ENCODE assay signal across 21 cellular contexts in the genomic region with DNA sequence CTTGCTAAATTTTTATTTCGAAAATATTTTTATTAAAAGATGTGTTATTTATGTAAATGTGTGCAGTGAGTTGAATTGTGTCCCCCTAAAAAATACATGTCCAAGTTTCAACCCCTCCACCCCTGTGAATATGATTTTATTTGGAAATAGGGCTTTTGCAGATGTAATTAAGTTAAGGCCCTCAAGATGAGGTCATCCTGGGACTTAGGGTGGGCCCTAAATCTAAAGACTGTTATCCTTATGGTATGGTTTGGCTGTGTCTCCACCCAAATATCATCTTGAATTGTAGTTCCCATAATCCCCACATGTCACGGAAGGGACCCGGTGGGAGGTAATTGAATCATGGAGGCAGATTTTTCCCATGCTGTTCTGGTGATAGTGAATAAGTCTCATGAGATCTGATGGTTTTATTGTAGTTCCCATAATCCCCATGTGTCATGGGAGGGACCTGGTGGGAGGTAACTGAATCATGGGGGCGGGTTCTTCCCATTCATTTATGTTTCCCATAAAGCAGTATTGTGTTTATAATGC. TPM values are rescaled to one million over a fixed set of nuclear protein-coding genes. Genes with fewer than 3 reads are reported as not detected.
DNase-seq lines count a peak whose midpoint lies in the region; ATAC-seq, FAIRE-seq and TF ChIP-seq lines count a peak whose summit lies in the region.
"Had no signal": no experiment of that assay in that cellular context is flagged by ENCODE, and none has a peak within 500 bp of the region (broad histone marks: within the 10 kb centered on the region; RNA-seq: fewer than 3 reads in every experiment).

No MANE protein-coding gene starts in this region.

- H3K27ac ChIP-seq in A549 (no peak overlapping the region), OCI-LY7 (ENCODE audit: low read depth, low read length, poor library complexity, severe bottlenecking) (no peak overlapping the region)
- peak overlapping the region; percentile 57 for H3K27ac ChIP-seq in CD4-positive, alpha-beta memory T cell (ENCODE audit: low read depth, low read length)
- H3K27ac ChIP-seq: parathyroid adenoma had no signal

- TF ChIP-seq EP300 in A549 (IDR thresholded peaks at IDR 0.05): no peak

- no peaks in the 10 kb centered on the region for H3K27me3 ChIP-seq in CD4-positive, alpha-beta memory T cell (ENCODE audit: insufficient read depth, low read length)
- H3K27me3 ChIP-seq: breast epithelium, dorsolateral prefrontal cortex, heart left ventricle had no signal

- ATAC-seq in A549 (no peak), HG03457 (IDR thresholded peaks at IDR 0.05; ENCODE audit: unreplicated experiment) (no peak)
- ATAC-seq: heart left ventricle, Panc1 had no signal

- no peaks in the 10 kb centered on the region for H3K9me2 ChIP-seq in OCI-LY7 (ENCODE audit: insufficient read depth, low read length)

- peaks cover 0 to 2% of the 10 kb centered on the region in 2 donors for H3K27me3 Mint-ChIP-seq in CD4-positive, alpha-beta memory T cell
- H3K27me3 Mint-ChIP-seq in immature natural killer cell (ENCODE audit: low read depth in 3 of 3): peaks cover 5 to 9% (median 8%) of the 10 kb centered on the region in 3 donors

- H2AFZ ChIP-seq in OCI-LY7 (ENCODE audit: low read length): peak overlapping the region; percentile 93

- H3K9me3 ChIP-seq in A549 (no peaks in the 10 kb centered on the region), OCI-LY7 (ENCODE audit: low read length) (no peaks in the 10 kb centered on the region)
- H3K9me3 ChIP-seq in CD4-positive, alpha-beta memory T cell (ENCODE audit: control insufficient read depth in 1 of 2, low read length in 2 of 2): no peaks in the 10 kb centered on the region
- H3K9me3 ChIP-seq: breast epithelium, heart left ventricle had no signal

- DNase-seq in A549 (ENCODE audit: low read depth in 1 of 2, low spot score in 1 of 2): peak in 1 of 2 experiments; percentile 6
- no peak for DNase-seq in CD4-positive, alpha-beta memory T cell
- DNase-seq in OCI-LY7 (ENCODE audit: low spot score): no peak
- DNase-seq in immature natural killer cell: no peak
- no peak for DNase-seq in NCI-H526 (lab: John Stamatoyannopoulos, UW)
- no peak for DNase-seq in effector CD4-positive, alpha-beta T cell
- no peak for DNase-seq in putamen (ENCODE audit: low spot score)
- DNase-seq: activated naive CD4-positive, alpha-beta T cell treated with anti-CD3 and anti-CD28 coated beads, Interleukin-2, amount 50 U/mL, for 16 hours; dorsolateral prefrontal cortex; heart left ventricle; kidney; NCI-H2029 treated with DMSO at 0.1 percent for 48 hours; NCI-H510A treated with DMSO at 0.1 percent for 48 hours; small intestine; stimulated activated naive CD4-positive, alpha-beta T cell treated with Interleukin-2 at 50 U/mL for 16 hours had no signal

- 81% methylated on average over 4 of the region's 4 CpGs for WGBS in A549 (ENCODE audit: missing lambda C conversion rate)

- no peak for FAIRE-seq in A549 (lab: Jason Lieb, UNC)
- FAIRE-seq: H1, kidney, small intestine had no signal

- intact Hi-C loops in CD4-positive, alpha-beta memory T cell (cut with micrococcal nuclease): no loop called here
- intact Hi-C loops in OCI-LY7 (cut with micrococcal nuclease; ENCODE audit: unreplicated experiment): loop anchor here (2.0 to 10.0 kb wide), 2 partner anchors 213 to 1277 kb away; partner anchors contain the start of genes AP3S1 and ATG12

- POLR2A ChIA-PET in A549 (lab: Yijun Ruan, JAX): no interaction called here
- POLR2A ChIA-PET in CD4-positive, alpha-beta memory T cell (lab: Charles Lee; ENCODE audit: partially characterized antibody): interaction anchor here (1.7 to 7.2 kb wide), 3 partner anchors 83 to 458 kb away, joined by 7 to 59 read pairs (median 35); partner anchors contain the start of genes AP3S1, ATG12, COMMD10 and FEM1C
- POLR2A ChIA-PET in OCI-LY7 (lab: Charles Lee): interaction anchor here (1.1 kb wide), 1 partner anchor 29 kb away, joined by 3 read pairs; no protein-coding TSS in a partner anchor

- H3K27ac Mint-ChIP-seq in CD4-positive, alpha-beta memory T cell: peak overlapping the region; percentile 7 to 78 (median 60)
- H3K27ac Mint-ChIP-seq in immature natural killer cell: peak overlapping the region in 4 of 6 donors; percentile 26 to 62 (median 42)
- H3K27ac Mint-ChIP-seq: mesothelial cell of epicardium had no signal

- TF ChIP-seq RAD21 in A549 (conservative IDR thresholded peaks at IDR 0.05 in 1 of 2, IDR thresholded peaks at IDR 0.05 in 1 of 2): no peak

- no peaks in the 10 kb centered on the region for H3K36me3 ChIP-seq in CD4-positive, alpha-beta memory T cell (ENCODE audit: insufficient read depth, low read length)
- peaks cover 17% of the 10 kb centered on the region for H3K36me3 ChIP-seq in OCI-LY7 (ENCODE audit: insufficient read depth, low read length)
- H3K36me3 ChIP-seq: breast epithelium had no signal

- H3K4me3 ChIP-seq in A549 (no peak overlapping the region), OCI-LY7 (ENCODE audit: low read depth, low read length, poor library complexity, severe bottlenecking) (peak overlapping the region; percentile 94)
- H3K4me3 ChIP-seq in CD4-positive, alpha-beta memory T cell (ENCODE audit: low read length in 2 of 2): no peak overlapping the region

- TF ChIP-seq POLR2A in A549 (IDR thresholded peaks at IDR 0.05; ENCODE audit: low read length): no peak

- H3K4me1 Mint-ChIP-seq in CD4-positive, alpha-beta memory T cell: peaks cover 7 to 14% (median 10%) of the 10 kb centered on the region in 4 donors
- H3K4me1 Mint-ChIP-seq in immature natural killer cell: peaks cover 13 to 15% of the 10 kb centered on the region in 2 donors

- H3K36me3 Mint-ChIP-seq in CD4-positive, alpha-beta memory T cell: peaks cover 0 to 14% of the 10 kb centered on the region in 2 donors
- H3K36me3 Mint-ChIP-seq in immature natural killer cell: no peaks in the 10 kb centered on the region
- H3K36me3 Mint-ChIP-seq: mesothelial cell of epicardium had no signal

- TF ChIP-seq CTCF in A549 (IDR thresholded peaks at IDR 0.05) (no peak), OCI-LY7 (conservative IDR thresholded peaks at IDR 0.05; ENCODE audit: low read length) (no peak)

- H3K4me2 ChIP-seq in A549 (peak overlapping the region; percentile 82; the same call in 2 of the 3 replicates), OCI-LY7 (ENCODE audit: low read length) (peak overlapping the region; percentile 99)

- CTCF ChIA-PET in A549 (lab: Yijun Ruan, JAX): interaction anchor here (1.2 to 4.0 kb wide), 2 partner anchors 204 to 441 kb away, joined by 3 to 15 read pairs; no protein-coding TSS in a partner anchor
- CTCF ChIA-PET in CD4-positive, alpha-beta memory T cell (lab: Charles Lee; ENCODE audit: partially characterized antibody): interaction anchor here (2.0 to 3.0 kb wide), 2 partner anchors 441 to 458 kb away, joined by 6 to 13 read pairs; partner anchors contain the start of gene COMMD10
- CTCF ChIA-PET in OCI-LY7 (lab: Charles Lee; ENCODE audit: unreplicated experiment): interaction anchor here (0.5 kb wide), 1 partner anchor 85 kb away, joined by 3 read pairs; no protein-coding TSS in a partner anchor

- H3K4me1 ChIP-seq in A549 (peaks cover 25% of the 10 kb centered on the region; the same call in 2 of the 3 replicates), OCI-LY7 (ENCODE audit: insufficient read depth, low read length, poor library complexity, severe bottlenecking) (peaks cover 36% of the 10 kb centered on the region)
- peaks cover 35% of the 10 kb centered on the region for H3K4me1 ChIP-seq in CD4-positive, alpha-beta memory T cell (ENCODE audit: insufficient read depth, low read length)

- peak overlapping the region in 3 of 8 donors; percentile 14 to 23 (median 14) for H3K4me3 Mint-ChIP-seq in CD4-positive, alpha-beta memory T cell
- H3K4me3 Mint-ChIP-seq in immature natural killer cell: peak overlapping the region in 1 of 5 donors; percentile 49
- H3K4me3 Mint-ChIP-seq: mesothelial cell of epicardium had no signal

- H3K79me2 ChIP-seq in OCI-LY7 (ENCODE audit: insufficient read depth, low read depth, low read length): peaks cover 45% of the 10 kb centered on the region

- peaks cover 21% of the 10 kb centered on the region for H4K20me1 ChIP-seq in OCI-LY7 (ENCODE audit: insufficient read depth, low read length)

- no TSS peak for BruUV-seq in OCI-LY7 (replicated peaks; lab: Mats Ljungman, UMichigan)

- no peaks in the 10 kb centered on the region for H3K9me3 Mint-ChIP-seq in CD4-positive, alpha-beta memory T cell
- no peaks in the 10 kb centered on the region for H3K9me3 Mint-ChIP-seq in immature natural killer cell
- H3K9me3 Mint-ChIP-seq: mesothelial cell of epicardium had no signal

TF ChIP-seq in A549, 52 proteins besides CTCF, POLR2A, EP300 and RAD21 (continues in another document):
- no peak for TF ChIP-seq NPAS2 (CRISPR knock-in tag; IDR thresholded peaks at IDR 0.05; ENCODE audit: borderline replicate concordance)
- TF ChIP-seq, protein P1, sequence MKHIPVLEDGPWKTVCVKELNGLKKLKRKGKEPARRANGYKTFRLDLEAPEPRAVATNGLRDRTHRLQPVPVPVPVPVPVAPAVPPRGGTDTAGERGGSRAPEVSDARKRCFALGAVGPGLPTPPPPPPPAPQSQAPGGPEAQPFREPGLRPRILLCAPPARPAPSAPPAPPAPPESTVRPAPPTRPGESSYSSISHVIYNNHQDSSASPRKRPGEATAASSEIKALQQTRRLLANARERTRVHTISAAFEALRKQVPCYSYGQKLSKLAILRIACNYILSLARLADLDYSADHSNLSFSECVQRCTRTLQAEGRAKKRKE (CRISPR knock-in tag; IDR thresholded peaks at IDR 0.05; ENCODE audit: low read depth): no peak

RNA-seq across cellular contexts. Expression of gene TMED7, which starts 1.5 kb away (rescaled TPM):
- polyA plus RNA-seq in A549 (2011; rRNA removed): 76.1 and 99.1 TPM in 2 replicates
- 57.2 and 83.5 TPM in 2 replicates for polyA plus RNA-seq in A549 (2012; cell fraction: cytosol; rRNA removed)
- polyA plus RNA-seq in A549 (2012; cell fraction: nucleus; rRNA removed): 48.1 and 102 TPM in 2 replicates
- polyA plus RNA-seq in A549 (2017; fragmentation: RNase III; extraction: RNeasy Plus Mini Kit Qiagen cat#74134 plus additional on column Dnase treatment): 50.4 to 66.3 TPM (median 60.6 TPM) in 3 replicates
- 34.0 and 36.7 TPM in 2 replicates for polyA minus RNA-seq in A549 (2011; rRNA and poly(A)+ RNA removed)
- total RNA-seq in CD4-positive, alpha-beta memory T cell: 10 to 100 TPM; 47.5 to 49.5 TPM
- 10 to 100 TPM; 32.1 to 36.9 TPM for polyA plus RNA-seq in CD4-positive, alpha-beta memory T cell
- total RNA-seq in OCI-LY7 (2014; rRNA removed; shearing (Covaris generic)): 50.9 and 55.1 TPM in 2 replicates
- 31.7 and 35.8 TPM in 2 replicates for total RNA-seq in OCI-LY7 (2022)
- 10 to 100 TPM; 35.5 to 55.0 (median 40.7) TPM for polyA plus RNA-seq in immature natural killer cell

RNA-seq across cellular contexts. Expression of gene TICAM2, which starts 25.1 kb away (rescaled TPM):
- polyA plus RNA-seq in A549 (2011; rRNA removed) (0.07 and 0.34 TPM in 2 replicates), A549 (2017; fragmentation: RNase III; extraction: RNeasy Plus Mini Kit Qiagen cat#74134 plus additional on column Dnase treatment) (0.37 to 0.77 TPM (median 0.49 TPM) in 3 replicates), immature natural killer cell (under 1 TPM in 1 of 3 donors, not detected in 2; 0.78 TPM)
- 0.03 and 0.08 TPM in 2 replicates for polyA plus RNA-seq in A549 (2012; cell fraction: cytosol; rRNA removed)
- polyA plus RNA-seq in A549 (2012; cell fraction: nucleus; rRNA removed): 0.06 TPM in 1 of 2 replicates, not detected in the other
- not detected in 2 replicates for polyA minus RNA-seq in A549 (2011; rRNA and poly(A)+ RNA removed)
- total RNA-seq in CD4-positive, alpha-beta memory T cell: 1 to 10 TPM; 1.3 to 1.6 TPM
- polyA plus RNA-seq in CD4-positive, alpha-beta memory T cell: under 1 TPM in 1 of 2 donors, not detected in 1; 0.52 TPM
- not detected in 2 replicates for total RNA-seq in OCI-LY7 (2014; rRNA removed; shearing (Covaris generic))
- total RNA-seq in OCI-LY7 (2022): 0.65 and 0.87 TPM in 2 replicates
- total RNA-seq: H1 had no signal
